In the genomic region with DNA sequence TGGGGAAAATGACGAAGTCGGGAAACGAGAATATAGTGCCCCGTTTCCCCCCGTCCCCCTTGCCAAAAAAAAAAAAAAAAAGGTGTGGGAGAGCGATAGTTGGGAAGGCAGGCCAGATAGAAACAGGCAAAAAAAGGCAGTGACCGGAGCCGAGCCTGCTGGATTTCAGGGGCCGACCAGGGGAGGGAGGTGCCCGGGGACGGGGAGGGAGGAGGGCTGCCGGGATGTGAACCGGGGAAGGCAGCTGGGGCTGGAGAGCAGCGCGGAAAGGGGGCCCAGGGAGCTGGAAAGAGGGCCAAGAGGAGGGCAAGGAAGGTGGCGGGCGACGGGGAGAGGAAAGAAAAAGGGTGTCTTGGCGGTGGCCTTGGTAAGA, we compare ENCODE assay signal across 9 cellular contexts. TPM values are rescaled to one million over a fixed set of nuclear protein-coding genes. Genes with fewer than 3 reads are reported as not detected.
DNase-seq lines count a peak whose midpoint lies in the region; ATAC-seq and TF ChIP-seq lines count a peak whose summit lies in the region.
"Had no signal": no experiment of that assay in that cellular context is flagged by ENCODE, and none has a peak within 500 bp of the region (broad histone marks: within the 10 kb centered on the region; RNA-seq: fewer than 3 reads in every experiment).

No MANE protein-coding gene starts in this region.

- H3K9me3 Mint-ChIP-seq in Calu3 (ENCODE audit: low read depth, unreplicated experiment), result no peaks in the 10 kb centered on the region
- H3K9me3 Mint-ChIP-seq: activated naive CD4-positive, alpha-beta T cell treated with anti-CD3 and anti-CD28 coated beads, Interleukin-2, amount 50 U/mL, for 72 hours had no signal

- ATAC-seq in GM18861 (IDR thresholded peaks at IDR 0.05; ENCODE audit: unreplicated experiment) (no peak), GM18517 (IDR thresholded peaks at IDR 0.05; ENCODE audit: unreplicated experiment) (no peak)

- H3K27me3 Mint-ChIP-seq in Calu3 (ENCODE audit: unreplicated experiment), result peaks cover 24% of the 10 kb centered on the region

- H2AFZ ChIP-seq in neuronal stem cell (ENCODE audit: low read length), result peak overlapping the region; percentile 98

- no peak overlapping the region for H2BK12ac ChIP-seq in neuronal stem cell (ENCODE audit: low read length)

- H3K14ac ChIP-seq in neuronal stem cell (ENCODE audit: low read length), result peak overlapping the region; percentile 97

- H2BK5ac ChIP-seq in neuronal stem cell (ENCODE audit: low read length), result peak overlapping the region; percentile 100

- H2BK120ac ChIP-seq in neuronal stem cell (ENCODE audit: low read depth, low read length), result no peak overlapping the region

- H3K4ac ChIP-seq in neuronal stem cell (ENCODE audit: low read length), result no peak overlapping the region

- no peaks in the 10 kb centered on the region for H3K36me3 ChIP-seq in SJCRH30
- no peaks in the 10 kb centered on the region for H3K36me3 ChIP-seq in esophagus muscularis mucosa
- H3K36me3 ChIP-seq in neuronal stem cell (replicated peaks in 1 of 2; ENCODE audit: control insufficient read depth in 2 of 2, insufficient read depth in 2 of 2, low read length in 2 of 2), result peaks cover 0 to 23% of the 10 kb centered on the region in 2 donors

- peak overlapping the region; percentile 89 for H2BK15ac ChIP-seq in neuronal stem cell (ENCODE audit: low read length)

- H3K36me3 Mint-ChIP-seq in Calu3 (ENCODE audit: insufficient read depth, unreplicated experiment), result peaks cover 32% of the 10 kb centered on the region

- intact Hi-C loops in Calu3 (cut with micrococcal nuclease; ENCODE audit: unreplicated experiment) (no loop called here), esophagus muscularis mucosa (cut with DNase I) (no loop called here)

- H4K8ac ChIP-seq in neuronal stem cell (ENCODE audit: low read depth, low read length), result no peak overlapping the region

- H4K91ac ChIP-seq in neuronal stem cell (ENCODE audit: low read depth, low read length, poor library complexity), result no peak overlapping the region

- H3K4me2 ChIP-seq in neuronal stem cell (ENCODE audit: insufficient read depth, low read length, poor library complexity, severe bottlenecking), result peak overlapping the region; percentile 42

- peak overlapping the region; percentile 47 for H3K23ac ChIP-seq in neuronal stem cell (ENCODE audit: low read depth, low read length, poor library complexity)

- H3K27ac ChIP-seq in SJCRH30 (peak overlapping the region; percentile 51), esophagus muscularis mucosa (replicated peaks in 1 of 4) (peak overlapping the region in 1 of 4 donors; percentile 57), neuronal stem cell (replicated peaks; ENCODE audit: low read length) (peak overlapping the region; percentile 84)

- CTCF ChIA-PET in Calu3 (lab: Charles Lee), result interaction anchor here (0.7 to 1.7 kb wide), 3 partner anchors 154 to 196 kb away, joined by 3 read pairs; no protein-coding TSS in a partner anchor

- peak overlapping the region; percentile 98 for H2AK5ac ChIP-seq in neuronal stem cell (ENCODE audit: low read depth, low read length)

- H3K18ac ChIP-seq in neuronal stem cell (ENCODE audit: low read length), result peak overlapping the region; percentile 99

- 2% methylated on average over 19 of the region's 19 CpGs for WGBS in esophagus muscularis mucosa
- no CpG with 5 or more reads among the region's 19 CpGs for WGBS in neuronal stem cell (ENCODE audit: extremely low coverage in 2 of 2, insufficient read length in 2 of 2, insufficient replicate concordance in 1 of 2), 2 donors

- H3K4me3 Mint-ChIP-seq in Calu3 (ENCODE audit: low read depth, unreplicated experiment), result peak overlapping the region; percentile 91

- TF ChIP-seq EP300 in esophagus muscularis mucosa (IDR thresholded peaks at IDR 0.05), result no peak

- DNase-seq in Calu3 (peak; percentile 34), SJCRH30 (peak; percentile 23 to 34), esophagus muscularis mucosa (ENCODE audit: extremely low spot score) (no peak), neuronal stem cell (ENCODE audit: low spot score) (peak; percentile 27), cortex of kidney (lab: John Stamatoyannopoulos, UW) (no peak), COLO829 (ENCODE audit: low spot score) (no peak)

- H3K4me1 ChIP-seq in SJCRH30 (no peaks in the 10 kb centered on the region), esophagus muscularis mucosa (peaks cover 19 to 40% (median 31%) of the 10 kb centered on the region in 4 donors), neuronal stem cell (ENCODE audit: control insufficient read depth in 2 of 2, insufficient read depth in 1 of 2, low read depth in 1 of 2, low read length in 2 of 2) (peaks cover 0 to 27% of the 10 kb centered on the region in 2 donors)

- TF ChIP-seq CTCF in Calu3 (IDR thresholded peaks at IDR 0.05; ENCODE audit: unreplicated experiment), result no peak
- TF ChIP-seq CTCF in esophagus muscularis mucosa (IDR thresholded peaks at IDR 0.05), result no peak

- H3K9ac ChIP-seq in neuronal stem cell (ENCODE audit: low read depth, low read length, poor library complexity), result peak overlapping the region; percentile 97

- H3K4me3 ChIP-seq in SJCRH30 (peak overlapping the region; percentile 73), esophagus muscularis mucosa (peak overlapping the region; percentile 58 to 66 (median 64)), neuronal stem cell (ENCODE audit: low read length in 2 of 2) (peak overlapping the region; percentile 89 to 90)

- TF ChIP-seq POLR2A in esophagus muscularis mucosa (IDR thresholded peaks at IDR 0.05; ENCODE audit: low read depth), result no peak

- H3K27me3 ChIP-seq in SJCRH30 (no peaks in the 10 kb centered on the region), esophagus muscularis mucosa (peaks cover 0 to 23% (median 0%) of the 10 kb centered on the region in 4 donors), neuronal stem cell (ENCODE audit: control insufficient read depth in 3 of 3, insufficient read depth in 3 of 3, low read depth in 1 of 3, low read length in 3 of 3) (no peaks in the 10 kb centered on the region)

- H3K79me1 ChIP-seq in neuronal stem cell (ENCODE audit: low read depth, low read length), result peaks cover 2% of the 10 kb centered on the region

- no peaks in the 10 kb centered on the region for H3K9me3 ChIP-seq in SJCRH30 (replicated peaks)
- no peaks in the 10 kb centered on the region for H3K9me3 ChIP-seq in esophagus muscularis mucosa
- peaks cover 0 to 4% of the 10 kb centered on the region in 2 donors for H3K9me3 ChIP-seq in neuronal stem cell (replicated peaks in 1 of 2; ENCODE audit: control insufficient read depth in 2 of 2, insufficient read depth in 1 of 2, low read depth in 1 of 2, low read length in 2 of 2)

- no TSS peak for BruUV-seq in Calu3 (replicated peaks; lab: Mats Ljungman, UMichigan)

- H3K4me1 Mint-ChIP-seq in Calu3 (ENCODE audit: low read depth, unreplicated experiment), result no peaks in the 10 kb centered on the region

- peak overlapping the region; percentile 23 for H3K27ac Mint-ChIP-seq in Calu3 (ENCODE audit: unreplicated experiment)

RNA-seq across cellular contexts. Expression of gene LRRN1, which starts 0.8 kb away (rescaled TPM):
- total RNA-seq in Calu3 (2022) (12.6 and 22.1 TPM in 2 replicates), esophagus muscularis mucosa (1 to 10 TPM in 3 of 4 donors, under 1 TPM in 1; 0.83 to 4.6 (median 2.7) TPM)
- 15.7 and 20.2 TPM in 2 replicates for total RNA-seq in SJCRH30 (2014; rRNA removed; shearing (Covaris generic))
- 180 TPM for polyA plus RNA-seq in neuronal stem cell (2013, experiment 1 of 2)
- polyA plus RNA-seq in neuronal stem cell (2013, experiment 2 of 2), result 184 TPM

Comparison
In these comparisons a context has a peak if more than half of its experiments do, and no peak if none do; other contexts are left out.
1. DNase-seq: peak in Calu3 (single experiment), SJCRH30 (2 of 2) and neuronal stem cell (single experiment); none in esophagus muscularis mucosa (single experiment), cortex of kidney (single experiment) and COLO829 (single experiment).
2. Peak in every context shown above with its lines, with median percentiles within 50 percentile points of each other: H3K4me3 ChIP-seq.